In the genomic region with DNA sequence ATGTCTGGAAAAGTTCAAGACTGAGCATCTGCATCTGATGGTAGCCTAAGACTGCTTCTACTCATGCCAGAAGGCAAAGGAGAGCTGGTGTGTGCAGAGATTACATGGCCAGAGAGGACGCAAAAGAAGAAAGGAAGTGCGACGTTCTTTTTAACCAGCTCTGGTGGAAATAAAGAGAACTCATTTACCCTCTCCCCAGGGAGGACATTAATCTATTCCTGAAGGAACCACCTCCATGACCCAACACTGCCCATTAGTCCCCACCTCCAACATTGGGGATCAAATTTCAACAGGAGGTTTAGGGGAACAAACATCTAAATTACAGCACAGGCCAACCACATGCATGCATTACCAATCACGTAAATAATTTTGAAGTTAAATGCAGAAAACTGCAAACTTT, we compare ENCODE assay signal across 8 cellular contexts. TPM values are rescaled to one million over a fixed set of nuclear protein-coding genes. Genes with fewer than 3 reads are reported as not detected.
DNase-seq lines count a peak whose midpoint lies in the region; TF ChIP-seq lines count a peak whose summit lies in the region.

No MANE protein-coding gene starts in this region.

- TF ChIP-seq EP300 in transverse colon (IDR thresholded peaks at IDR 0.05; ENCODE audit: low read depth) = no peak

- peaks cover 26% of the 10 kb centered on the region for H3K4me1 ChIP-seq in iPS-18a (ENCODE audit: control insufficient read depth, low read depth, low read length)
- peaks cover 11 to 19% (median 17%) of the 10 kb centered on the region in 4 donors for H3K4me1 ChIP-seq in transverse colon

- DNase-seq in activated naive CD4-positive, alpha-beta T cell treated with anti-CD3 and anti-CD28 coated beads, Interleukin-2, amount 10 ng/mL, durations not matched to agents 7 days and 5 days = no peak
- no peak for DNase-seq in activated naive CD4-positive, alpha-beta T cell (lab: John Stamatoyannopoulos, UW)
- no peak for DNase-seq in transverse colon
- no peak for DNase-seq in germinal center (ENCODE audit: low spot score)
- no peak for DNase-seq in head of caudate nucleus
- no peak for DNase-seq in T-helper 9 cell

- peaks cover 10% of the 10 kb centered on the region for H3K9me3 Mint-ChIP-seq in activated naive CD4-positive, alpha-beta T cell treated with anti-CD3 and anti-CD28 coated beads, Interleukin-2, amount 10 ng/mL, durations not matched to agents 7 days and 5 days

- peak overlapping the region; percentile 82 for H3K9ac ChIP-seq in iPS-18a (ENCODE audit: low read length)

- peaks cover 26% of the 10 kb centered on the region for H3K36me3 Mint-ChIP-seq in activated naive CD4-positive, alpha-beta T cell treated with anti-CD3 and anti-CD28 coated beads, Interleukin-2, amount 10 ng/mL, durations not matched to agents 7 days and 5 days

- H3K27ac Mint-ChIP-seq in activated naive CD4-positive, alpha-beta T cell treated with anti-CD3 and anti-CD28 coated beads, Interleukin-2, amount 10 ng/mL, durations not matched to agents 7 days and 5 days = peak overlapping the region; percentile 99

- H3K4me3 ChIP-seq in iPS-18a (ENCODE audit: low read length) (peak overlapping the region; percentile 91), transverse colon (peak overlapping the region in 2 of 4 donors; percentile 67 to 69)

- CTCF ChIA-PET in activated naive CD4-positive, alpha-beta T cell treated with anti-CD3 and anti-CD28 coated beads, Interleukin-2, amount 10 ng/mL, durations not matched to agents 7 days and 5 days (lab: Charles Lee) = interaction anchor here (0.7 to 4.3 kb wide), 4 partner anchors 9 to 469 kb away, joined by 3 to 24 read pairs (median 4); a partner anchor contains a TSS

- in situ Hi-C loops in transverse colon (cut with MboI; ENCODE audit: low pct_ligation_motif_present in 1 of 4, low pct_unique_long_range_greater_than_20kb in 1 of 4, low sequenced_read_pairs in 3 of 4) = loop anchor here in 1 of 4 donors (25.0 kb wide), 1 partner anchor 127 kb away; no protein-coding TSS in a partner anchor

- no peaks in the 10 kb centered on the region for H3K27me3 ChIP-seq in iPS-18a (ENCODE audit: control insufficient read depth, insufficient read depth, low read length)
- H3K27me3 ChIP-seq in transverse colon = no peaks in the 10 kb centered on the region

- no peak for TF ChIP-seq POLR2A in transverse colon (IDR thresholded peaks at IDR 0.05)

- peaks cover 3% of the 10 kb centered on the region for H3K27me3 Mint-ChIP-seq in activated naive CD4-positive, alpha-beta T cell treated with anti-CD3 and anti-CD28 coated beads, Interleukin-2, amount 10 ng/mL, durations not matched to agents 7 days and 5 days

- H3K9me3 ChIP-seq in iPS-18a (ENCODE audit: control insufficient read depth, low read depth, low read length) (no peaks in the 10 kb centered on the region), transverse colon (no peaks in the 10 kb centered on the region)

- H3K27ac ChIP-seq in VCaP (peak overlapping the region; percentile 89), iPS-18a (ENCODE audit: low read length) (no peak overlapping the region), transverse colon (peak overlapping the region in 3 of 4 donors; percentile 88 to 99 (median 96))

- intact Hi-C loops in transverse colon (cut with DNase I; ENCODE audit: low total_unique reads) = no loop called here
- intact Hi-C loops in head of caudate nucleus (cut with DNase I) = loop anchor here (5.0 kb wide), 1 partner anchor 108 kb away; a partner anchor contains a TSS

- H3K4me1 Mint-ChIP-seq in activated naive CD4-positive, alpha-beta T cell treated with anti-CD3 and anti-CD28 coated beads, Interleukin-2, amount 10 ng/mL, durations not matched to agents 7 days and 5 days = peaks cover 50% of the 10 kb centered on the region

- TF ChIP-seq CTCF in VCaP (conservative IDR thresholded peaks at IDR 0.05) (no peak), transverse colon (IDR thresholded peaks at IDR 0.05) (no peak)

- 63 to 71% methylated on average over 1 to 4 of the region's 4 CpGs for WGBS in transverse colon (ENCODE audit: low coverage in 1 of 2), 2 donors

- no peaks in the 10 kb centered on the region for H3K36me3 ChIP-seq in iPS-18a (ENCODE audit: control insufficient read depth, low read depth, low read length)
- no peaks in the 10 kb centered on the region for H3K36me3 ChIP-seq in transverse colon

- peak overlapping the region; percentile 85 for H3K4me3 Mint-ChIP-seq in activated naive CD4-positive, alpha-beta T cell treated with anti-CD3 and anti-CD28 coated beads, Interleukin-2, amount 10 ng/mL, durations not matched to agents 7 days and 5 days

RNA-seq across cellular contexts. Expression of a gene that starts 1.5 kb away (rescaled TPM):
- 10 to 100 TPM in 3 of 4 donors, under 1 TPM in 1; 0.80 to 71.4 (median 45.2) TPM for total RNA-seq in transverse colon

RNA-seq across cellular contexts. Expression of a gene that starts 41.6 kb away (rescaled TPM):
- 10 to 100 TPM in 1 of 4 donors, 1 to 10 TPM in 1, under 1 TPM in 1, not detected in 1; 0.68 to 23.3 (median 2.1) TPM for total RNA-seq in transverse colon
